1 cellular context compared by ENCODE assay signal in the genomic region with DNA sequence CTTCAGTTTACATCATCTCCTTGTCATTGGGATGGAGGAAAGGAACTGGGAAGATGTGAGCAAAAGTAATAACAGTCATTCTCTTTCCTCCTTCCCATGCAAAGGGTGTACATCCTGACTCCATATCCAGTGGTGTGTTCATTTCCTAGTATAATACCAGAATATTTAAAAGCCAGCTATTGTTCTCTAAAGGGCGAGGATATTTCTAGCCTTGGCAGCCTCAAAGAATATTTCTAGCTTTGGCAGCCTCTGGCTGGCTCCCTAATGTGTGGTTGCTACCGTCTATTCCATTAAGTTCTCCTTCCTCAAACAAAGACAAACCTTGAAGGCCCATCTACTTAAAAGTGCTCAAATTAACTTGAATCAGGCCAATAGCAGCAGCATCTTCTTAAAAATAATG.
TF ChIP-seq lines count a peak whose summit lies in the region.

No MANE protein-coding gene starts in this region.

TF ChIP-seq in SK-N-SH, 30 proteins besides CTCF, POLR2A, EP300 and RAD21 (continued from another document):
- TF ChIP-seq, protein P1, sequence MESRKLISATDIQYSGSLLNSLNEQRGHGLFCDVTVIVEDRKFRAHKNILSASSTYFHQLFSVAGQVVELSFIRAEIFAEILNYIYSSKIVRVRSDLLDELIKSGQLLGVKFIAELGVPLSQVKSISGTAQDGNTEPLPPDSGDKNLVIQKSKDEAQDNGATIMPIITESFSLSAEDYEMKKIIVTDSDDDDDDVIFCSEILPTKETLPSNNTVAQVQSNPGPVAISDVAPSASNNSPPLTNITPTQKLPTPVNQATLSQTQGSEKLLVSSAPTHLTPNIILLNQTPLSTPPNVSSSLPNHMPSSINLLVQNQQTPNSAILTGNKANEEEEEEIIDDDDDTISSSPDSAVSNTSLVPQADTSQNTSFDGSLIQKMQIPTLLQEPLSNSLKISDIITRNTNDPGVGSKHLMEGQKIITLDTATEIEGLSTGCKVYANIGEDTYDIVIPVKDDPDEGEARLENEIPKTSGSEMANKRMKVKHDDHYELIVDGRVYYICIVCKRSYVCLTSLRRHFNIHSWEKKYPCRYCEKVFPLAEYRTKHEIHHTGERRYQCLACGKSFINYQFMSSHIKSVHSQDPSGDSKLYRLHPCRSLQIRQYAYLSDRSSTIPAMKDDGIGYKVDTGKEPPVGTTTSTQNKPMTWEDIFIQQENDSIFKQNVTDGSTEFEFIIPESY (IDR thresholded peaks at IDR 0.05; ENCODE audit: borderline replicate concordance, low read depth): no peak
- TF ChIP-seq YY1 (IDR thresholded peaks at IDR 0.05; ENCODE audit: low read depth) (no peak), SMC3 (IDR thresholded peaks at IDR 0.05; ENCODE audit: low read depth, low read length) (no peak), FOXM1 (IDR thresholded peaks at IDR 0.05; ENCODE audit: low read depth) (no peak), POLR2AphosphoS5 (IDR thresholded peaks at IDR 0.05; ENCODE audit: low read depth, low read length) (no peak), NRF1 (IDR thresholded peaks at IDR 0.05; ENCODE audit: low read depth, low read length) (no peak), TAF1 (IDR thresholded peaks at IDR 0.05; ENCODE audit: borderline replicate concordance, low read depth, low read length) (no peak), RXRA (IDR thresholded peaks at IDR 0.05; ENCODE audit: borderline replicate concordance, low read depth) (no peak), CHD2 (IDR thresholded peaks at IDR 0.05; ENCODE audit: low read length, partially characterized antibody) (no peak)
- TF ChIP-seq, protein P2, sequence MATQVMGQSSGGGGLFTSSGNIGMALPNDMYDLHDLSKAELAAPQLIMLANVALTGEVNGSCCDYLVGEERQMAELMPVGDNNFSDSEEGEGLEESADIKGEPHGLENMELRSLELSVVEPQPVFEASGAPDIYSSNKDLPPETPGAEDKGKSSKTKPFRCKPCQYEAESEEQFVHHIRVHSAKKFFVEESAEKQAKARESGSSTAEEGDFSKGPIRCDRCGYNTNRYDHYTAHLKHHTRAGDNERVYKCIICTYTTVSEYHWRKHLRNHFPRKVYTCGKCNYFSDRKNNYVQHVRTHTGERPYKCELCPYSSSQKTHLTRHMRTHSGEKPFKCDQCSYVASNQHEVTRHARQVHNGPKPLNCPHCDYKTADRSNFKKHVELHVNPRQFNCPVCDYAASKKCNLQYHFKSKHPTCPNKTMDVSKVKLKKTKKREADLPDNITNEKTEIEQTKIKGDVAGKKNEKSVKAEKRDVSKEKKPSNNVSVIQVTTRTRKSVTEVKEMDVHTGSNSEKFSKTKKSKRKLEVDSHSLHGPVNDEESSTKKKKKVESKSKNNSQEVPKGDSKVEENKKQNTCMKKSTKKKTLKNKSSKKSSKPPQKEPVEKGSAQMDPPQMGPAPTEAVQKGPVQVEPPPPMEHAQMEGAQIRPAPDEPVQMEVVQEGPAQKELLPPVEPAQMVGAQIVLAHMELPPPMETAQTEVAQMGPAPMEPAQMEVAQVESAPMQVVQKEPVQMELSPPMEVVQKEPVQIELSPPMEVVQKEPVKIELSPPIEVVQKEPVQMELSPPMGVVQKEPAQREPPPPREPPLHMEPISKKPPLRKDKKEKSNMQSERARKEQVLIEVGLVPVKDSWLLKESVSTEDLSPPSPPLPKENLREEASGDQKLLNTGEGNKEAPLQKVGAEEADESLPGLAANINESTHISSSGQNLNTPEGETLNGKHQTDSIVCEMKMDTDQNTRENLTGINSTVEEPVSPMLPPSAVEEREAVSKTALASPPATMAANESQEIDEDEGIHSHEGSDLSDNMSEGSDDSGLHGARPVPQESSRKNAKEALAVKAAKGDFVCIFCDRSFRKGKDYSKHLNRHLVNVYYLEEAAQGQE (IDR thresholded peaks at IDR 0.05; ENCODE audit: low read depth, low read length): no peak
